8 cellular contexts compared by ENCODE assay signal in the genomic region with DNA sequence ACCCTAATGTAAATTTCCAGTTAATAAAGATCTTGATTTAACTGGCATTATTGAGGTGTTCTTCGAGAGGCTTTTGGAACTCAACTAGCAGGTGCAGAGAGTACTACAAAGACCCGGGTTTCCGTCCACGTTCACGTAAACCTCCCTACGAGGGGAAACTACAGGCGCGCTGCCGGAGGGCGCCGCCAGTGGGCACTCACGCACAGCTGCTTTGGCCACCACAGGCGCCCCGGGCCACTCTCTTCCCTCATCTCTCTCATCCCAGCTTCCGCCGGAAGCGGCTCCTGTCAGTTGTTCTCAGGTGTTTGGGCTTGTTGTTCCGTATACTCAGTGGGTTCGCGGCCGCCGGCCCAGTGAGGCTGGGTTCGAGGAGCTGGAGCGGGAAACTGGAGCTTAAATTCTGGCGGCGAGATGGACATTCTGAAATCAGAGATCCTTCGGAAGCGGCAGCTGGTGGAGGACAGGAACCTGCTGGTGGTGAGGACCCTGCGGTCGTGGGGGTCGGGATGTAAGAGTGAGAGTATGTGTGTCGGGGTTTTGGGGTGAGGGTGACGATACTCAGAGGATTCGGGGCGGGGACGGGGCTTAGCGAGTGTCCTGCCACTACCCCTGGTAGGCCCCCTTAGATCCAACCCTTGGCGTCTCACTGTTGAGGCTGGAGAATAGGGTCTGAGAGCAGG. TPM values are rescaled to one million over a fixed set of nuclear protein-coding genes. Genes with fewer than 3 reads are reported as not detected.
A peak's percentile ranks its signal among the peaks of the same experiment; 100 is the strongest.
DNase-seq lines count a peak whose midpoint lies in the region; ATAC-seq, FAIRE-seq and TF ChIP-seq lines count a peak whose summit lies in the region.

A gene with protein sequence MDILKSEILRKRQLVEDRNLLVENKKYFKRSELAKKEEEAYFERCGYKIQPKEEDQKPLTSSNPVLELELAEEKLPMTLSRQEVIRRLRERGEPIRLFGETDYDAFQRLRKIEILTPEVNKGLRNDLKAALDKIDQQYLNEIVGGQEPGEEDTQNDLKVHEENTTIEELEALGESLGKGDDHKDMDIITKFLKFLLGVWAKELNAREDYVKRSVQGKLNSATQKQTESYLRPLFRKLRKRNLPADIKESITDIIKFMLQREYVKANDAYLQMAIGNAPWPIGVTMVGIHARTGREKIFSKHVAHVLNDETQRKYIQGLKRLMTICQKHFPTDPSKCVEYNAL (plus strand): TSS at position 290 of the 680 bp plus-strand sequence. CDS start 122 bp downstream, at position 412.

- H3K36me3 Mint-ChIP-seq in activated naive CD8-positive, alpha-beta T cell treated with anti-CD3 and anti-CD28 coated beads, Interleukin-2, amount 50 U/mL, for 24 hours (ENCODE audit: low read depth) = peaks cover 2% of the 10 kb centered on the region

- H3K4me3 Mint-ChIP-seq in activated naive CD8-positive, alpha-beta T cell treated with anti-CD3 and anti-CD28 coated beads, Interleukin-2, amount 50 U/mL, for 24 hours = peak within 1 kb of the TSS; percentile 100

- H3K4me3 ChIP-seq in GM12875 (ENCODE audit: low read depth, low read length) (peak within 1 kb of the TSS; percentile 87), pancreas (peak within 1 kb of the TSS; percentile 64 to 97 (median 82)), tibial artery (peak within 1 kb of the TSS; percentile 80 to 87)

- H3K27ac ChIP-seq in pancreas (peak within 1 kb of the TSS in 1 of 4 donors; percentile 39), tibial artery (peak within 1 kb of the TSS; percentile 70 to 76)

- H3K9me3 Mint-ChIP-seq in activated naive CD8-positive, alpha-beta T cell treated with anti-CD3 and anti-CD28 coated beads, Interleukin-2, amount 50 U/mL, for 24 hours = no peaks in the 10 kb centered on the region

- H3K27ac Mint-ChIP-seq in activated naive CD8-positive, alpha-beta T cell treated with anti-CD3 and anti-CD28 coated beads, Interleukin-2, amount 50 U/mL, for 24 hours = peak within 1 kb of the TSS; percentile 97

- peaks cover 4 to 13% (median 7%) of the 10 kb centered on the region in 3 donors for H3K4me1 ChIP-seq in pancreas
- H3K4me1 ChIP-seq in tibial artery = peaks cover 0 to 22% (median 11%) of the 10 kb centered on the region in 4 donors

- H3K27me3 ChIP-seq in pancreas = peaks cover 0 to 4% (median 0%) of the 10 kb centered on the region in 4 donors
- H3K27me3 ChIP-seq in tibial artery = peaks cover 0 to 7% of the 10 kb centered on the region in 2 donors

- H3K27me3 Mint-ChIP-seq in activated naive CD8-positive, alpha-beta T cell treated with anti-CD3 and anti-CD28 coated beads, Interleukin-2, amount 50 U/mL, for 24 hours = peaks cover 17% of the 10 kb centered on the region

- DNase-seq in NCI-H1417 treated with DMSO at 0.1 percent for 48 hours (lab: John Stamatoyannopoulos, UW) = peak; percentile 63
- peak; percentile 91 for DNase-seq in SW480 (ENCODE audit: low spot score)
- DNase-seq in activated naive CD8-positive, alpha-beta T cell treated with anti-CD3 and anti-CD28 coated beads, Interleukin-2, amount 50 U/mL, for 24 hours = peak; percentile 95
- peak; percentile 96 for DNase-seq in Right ventricle myocardium superior
- peak; percentile 89 to 96 (median 92) for DNase-seq in pancreas
- DNase-seq in tibial artery = peak; percentile 94

- no peaks in the 10 kb centered on the region for H3K9me3 ChIP-seq in pancreas
- no peaks in the 10 kb centered on the region for H3K9me3 ChIP-seq in tibial artery

- no peaks in the 10 kb centered on the region for H3K36me3 ChIP-seq in pancreas
- no peaks in the 10 kb centered on the region for H3K36me3 ChIP-seq in tibial artery

- TF ChIP-seq CTCF in GM12875 (IDR thresholded peaks at IDR 0.05; ENCODE audit: borderline replicate concordance, insufficient read depth, low read depth, low read length) = peak; percentile 99
- TF ChIP-seq CTCF in pancreas (IDR thresholded peaks at IDR 0.05) = peak; percentile 92 to 96 (median 94)
- peak; percentile 92 to 98 for TF ChIP-seq CTCF in tibial artery (IDR thresholded peaks at IDR 0.05)

- ATAC-seq in HG02798 (IDR thresholded peaks at IDR 0.05; ENCODE audit: poor library complexity, unreplicated experiment) (peak; percentile 100), Right ventricle myocardium superior (ENCODE audit: poor library complexity) (peak; percentile 99), pancreas (peak; percentile 100)
- peak; percentile 100 for ATAC-seq in activated naive CD8-positive, alpha-beta T cell treated with anti-CD3 and anti-CD28 coated beads, Interleukin-2, amount 50 U/mL, for 24 hours

- intact Hi-C loops in Right ventricle myocardium superior (cut with DNase I) = no loop called here
- intact Hi-C loops in pancreas (cut with DNase I) = no loop called here
- intact Hi-C loops in tibial artery (cut with DNase I; ENCODE audit: low total_unique reads) = loop anchor here (5.0 kb wide), 1 partner anchor 215 kb away; no protein-coding TSS in a partner anchor

- peak; percentile 37 for FAIRE-seq in pancreas (lab: Jason Lieb, UNC)

- peaks cover 31% of the 10 kb centered on the region for H3K4me1 Mint-ChIP-seq in activated naive CD8-positive, alpha-beta T cell treated with anti-CD3 and anti-CD28 coated beads, Interleukin-2, amount 50 U/mL, for 24 hours

- 0 to 1% methylated on average over 38 of the region's 38 CpGs for WGBS in pancreas, 2 donors

RNA-seq across cellular contexts. Expression of the gene that starts here (rescaled TPM):
- total RNA-seq in Right ventricle myocardium superior = 14.9 TPM
- 10 to 100 TPM in 1 of 6 donors, 1 to 10 TPM in 5; 8.1 to 12.0 (median 9.3) TPM for total RNA-seq in pancreas
- 10 to 100 TPM in 1 of 2 donors, 1 to 10 TPM in 1; 6.2 to 10.7 TPM for polyA plus RNA-seq in pancreas
